1 cellular context compared by ENCODE assay signal in the genomic region with DNA sequence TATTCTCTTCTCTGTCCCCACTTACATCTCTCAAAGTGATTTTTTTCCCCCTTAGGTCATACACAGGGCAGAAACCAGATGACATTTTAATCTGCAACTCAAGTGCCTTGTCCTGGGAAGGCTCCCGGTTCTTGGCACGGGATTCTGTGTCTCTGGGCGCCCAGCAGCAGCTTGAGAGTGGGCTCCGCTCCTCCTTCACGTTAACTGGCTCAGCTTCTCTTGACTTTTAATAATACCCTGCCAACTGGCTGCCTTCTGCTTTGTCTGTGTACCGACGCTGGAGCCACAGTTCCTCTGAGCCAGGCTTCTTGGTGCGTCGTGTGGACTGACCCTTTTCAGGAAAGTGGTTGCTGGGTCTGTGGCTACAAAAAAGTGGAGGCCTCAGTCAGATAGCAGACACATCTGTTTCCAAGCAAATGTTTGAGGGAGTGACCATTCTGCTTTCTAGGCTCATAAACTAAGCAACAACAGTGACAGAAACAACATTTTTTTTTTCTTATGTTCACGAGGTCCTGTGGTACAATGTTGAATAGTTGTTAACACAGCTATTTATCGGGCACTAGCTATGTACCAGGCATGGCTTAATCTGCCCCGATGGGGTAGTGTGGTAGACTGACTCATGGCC.
TF ChIP-seq lines count a peak whose summit lies in the region.

No MANE protein-coding gene starts in this region.

TF ChIP-seq in SK-N-SH, 30 proteins besides CTCF, POLR2A, EP300 and RAD21 (continued from another document):
- TF ChIP-seq, protein P1, sequence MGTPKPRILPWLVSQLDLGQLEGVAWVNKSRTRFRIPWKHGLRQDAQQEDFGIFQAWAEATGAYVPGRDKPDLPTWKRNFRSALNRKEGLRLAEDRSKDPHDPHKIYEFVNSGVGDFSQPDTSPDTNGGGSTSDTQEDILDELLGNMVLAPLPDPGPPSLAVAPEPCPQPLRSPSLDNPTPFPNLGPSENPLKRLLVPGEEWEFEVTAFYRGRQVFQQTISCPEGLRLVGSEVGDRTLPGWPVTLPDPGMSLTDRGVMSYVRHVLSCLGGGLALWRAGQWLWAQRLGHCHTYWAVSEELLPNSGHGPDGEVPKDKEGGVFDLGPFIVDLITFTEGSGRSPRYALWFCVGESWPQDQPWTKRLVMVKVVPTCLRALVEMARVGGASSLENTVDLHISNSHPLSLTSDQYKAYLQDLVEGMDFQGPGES (IDR thresholded peaks at IDR 0.05; ENCODE audit: low read depth, low read length), result no peak
- TF ChIP-seq SMC3 (IDR thresholded peaks at IDR 0.05; ENCODE audit: low read depth, low read length) (no peak), FOXM1 (IDR thresholded peaks at IDR 0.05; ENCODE audit: low read depth) (no peak), GABPA (IDR thresholded peaks at IDR 0.05; ENCODE audit: low read depth) (no peak)
TF ChIP-seq in SK-N-SH: peak in this region for 0.
